In genomic region chr9:1058826-1059225, GRCh38 we compare ENCODE assay signal across 29 cellular contexts. TPM values are rescaled to one million over a fixed set of nuclear protein-coding genes. Genes with fewer than 3 reads are reported as not detected.
"Had no signal": no experiment of that assay in that cellular context is flagged by ENCODE, and none has a peak within 500 bp of the region (broad histone marks: within the 10 kb centered on the region; RNA-seq: fewer than 3 reads in every experiment).

No MANE protein-coding gene starts in this region.

- H3K4me1 ChIP-seq: breast epithelium, Peyer's patch had no signal

- ATAC-seq: activated T-helper 17 cell treated with anti-CD3 and anti-CD28 coated beads, Interleukin-2, amount 50 U/mL, for 72 hours had no signal

- H3K4me3 ChIP-seq: breast epithelium, Peyer's patch had no signal

- H3K9me3 ChIP-seq: breast epithelium, Peyer's patch had no signal

- H3K27ac ChIP-seq: breast epithelium, Peyer's patch, VCaP had no signal

- H3K36me3 ChIP-seq: breast epithelium, Peyer's patch had no signal

- DNase-seq: activated CD4-positive, alpha-beta memory T cell treated with anti-CD3 and anti-CD28 coated beads, Interleukin-2, amount 10 ng/mL, durations not matched to agents 7 days and 5 days; activated CD4-positive, alpha-beta T cell treated with anti-CD3 and anti-CD28 coated beads, Interleukin-2, amount 50 U/mL, for 1 hour; activated CD4-positive, CD25-positive, alpha-beta regulatory T cell; activated gamma-delta T cell; activated naive CD4-positive, alpha-beta T cell treated with anti-CD3 and anti-CD28 coated beads for 36 hours; activated T-cell treated with anti-CD3 and anti-CD28 coated beads for 4 hours; activated T-cell treated with anti-CD3 and anti-CD28 coated beads, Interleukin-2, amount 50 U/mL, for 48 hours; aorta; central memory CD4-positive, alpha-beta T cell; KG1; NCI-H1048; NCI-H146; NCI-H1930; NCI-H2171; NCI-H345; NCI-H510A treated with DMSO at 0.1 percent for 48 hours; NCI-H69; NK-92 treated with Interleukin-12 subunit alpha and Interleukin-12 subunit beta, amount 100 ng/mL, for 24 hours; OCI-M1; Peyer's patch; SHP77; T-helper 1 cell had no signal

- H3K27me3 ChIP-seq: Peyer's patch had no signal

RNA-seq across cellular contexts. Expression of gene DMRT2, which starts 8.7 kb away (rescaled TPM):
- total RNA-seq: activated CD8-positive, alpha-beta memory T cell treated with anti-CD3 and anti-CD28 coated beads for 36 hours; activated naive CD4-positive, alpha-beta T cell treated with anti-CD3 and anti-CD28 coated beads for 36 hours; activated T-helper 17 cell treated with anti-CD3 and anti-CD28 coated beads, Interleukin-2, amount 50 U/mL, for 72 hours; LHCN-M2; M059J; Peyer's patch had no signal
- polyA plus RNA-seq: IgD-negative memory B cell had no signal
